ENCODE assay signal across 10 cellular contexts in the genomic region with DNA sequence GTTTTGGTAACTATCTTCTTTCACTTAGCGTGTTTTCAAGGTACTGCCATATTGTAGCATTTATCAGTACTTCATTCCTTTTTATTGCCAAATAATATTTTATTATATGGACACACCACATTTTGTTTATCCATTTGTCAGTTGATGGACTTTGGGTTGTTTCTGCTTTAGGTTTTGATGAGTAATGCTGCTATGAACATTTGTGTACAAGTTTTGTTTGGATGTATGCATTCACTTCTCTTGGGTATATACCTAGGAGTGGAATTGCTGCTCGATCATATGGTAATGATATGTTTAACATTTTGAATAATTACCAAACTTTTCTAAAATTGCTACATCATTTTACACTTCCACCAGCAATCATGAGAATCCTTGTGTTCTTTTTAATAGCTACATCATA. TPM values are rescaled to one million over a fixed set of nuclear protein-coding genes. Genes with fewer than 3 reads are reported as not detected.
"Had no signal": no experiment of that assay in that cellular context is flagged by ENCODE, and none has a peak within 500 bp of the region (broad histone marks: within the 10 kb centered on the region; RNA-seq: fewer than 3 reads in every experiment).

No MANE protein-coding gene starts in this region.

- DNase-seq: H9, HCEC 1CT, IMR-90 had no signal

- H3K27ac ChIP-seq: HL-60 had no signal

- ATAC-seq: GM23338, K562 had no signal

- FAIRE-seq: H1, H54, K562 had no signal

- H3K4me3 ChIP-seq: GM23338, K562 had no signal

RNA-seq across cellular contexts. Expression of gene SLC22A7, which starts 6.4 kb away (rescaled TPM):
- total RNA-seq: GM23338, H1, H9, HFFc6, HT1080, IMR-90, K562 had no signal
- polyA plus RNA-seq: H1, IMR-90, K562 had no signal

RNA-seq across cellular contexts. Expression of gene CRIP3, which starts 16.9 kb away (rescaled TPM):
- total RNA-seq: HFFc6, HT1080, IMR-90 had no signal
- polyA plus RNA-seq: IMR-90 had no signal

RNA-seq across cellular contexts. Expression of gene TTBK1, which starts 48.4 kb away (rescaled TPM):
- total RNA-seq: HFFc6, IMR-90, K562 had no signal
- polyA plus RNA-seq: K562 had no signal
